Comparison of ENCODE assay signal across 28 cellular contexts in genomic region chr3:192655040-192655439, GRCh38.
"Had no signal": no experiment of that assay in that cellular context is flagged by ENCODE, and none has a peak within 500 bp of the region (broad histone marks: within the 10 kb centered on the region; RNA-seq: fewer than 3 reads in every experiment).

No MANE protein-coding gene starts in this region.

- H3K27ac ChIP-seq: ascending aorta, cardiac muscle cell, Peyer's patch, WERI-Rb-1 had no signal

- H3K4me3 ChIP-seq: ascending aorta, cardiac muscle cell, Peyer's patch had no signal

- ATAC-seq: activated CD8-positive, alpha-beta T cell treated with anti-CD3 and anti-CD28 coated beads for 36 hours; activated T-cell treated with anti-CD3 and anti-CD28 coated beads, Interleukin-2, amount 50 U/mL, for 72 hours; activated T-helper 17 cell treated with anti-CD3 and anti-CD28 coated beads, Interleukin-2, amount 50 U/mL, for 72 hours; PC-3 had no signal

- H3K36me3 ChIP-seq: ascending aorta, cardiac muscle cell, Peyer's patch, WERI-Rb-1 had no signal

- H3K4me1 ChIP-seq: ascending aorta, Peyer's patch had no signal

- DNase-seq: activated CD4-positive, alpha-beta T cell treated with anti-CD3 and anti-CD28 coated beads for 1 hour; activated CD4-positive, alpha-beta T cell treated with anti-CD3 and anti-CD28 coated beads, Interleukin-2, amount 10 ng/mL, durations not matched to agents 24 days and 14 days; activated CD4-positive, alpha-beta T cell treated with anti-CD3 and anti-CD28 coated beads, Interleukin-2, amount 50 U/mL, for 4 hours; activated CD4-positive, CD25-positive, alpha-beta regulatory T cell; activated CD8-positive, alpha-beta T cell treated with anti-CD3 and anti-CD28 coated beads for 36 hours; activated effector memory CD4-positive, alpha-beta T cell treated with anti-CD3 and anti-CD28 coated beads, Interleukin-2, amount 50 U/mL, for 16 hours; activated naive CD4-positive, alpha-beta T cell treated with Interleukin-2 at 50 U/mL for 16 hours; activated naive CD8-positive, alpha-beta T cell treated with anti-CD3 and anti-CD28 coated beads, Interleukin-2, amount 10 ng/mL, durations not matched to agents 7 days and 5 days; activated T-cell treated with anti-CD3 and anti-CD28 coated beads, Interleukin-2, amount 50 U/mL, for 1 hour; activated T-cell treated with anti-CD3 and anti-CD28 coated beads, Interleukin-2, amount 50 U/mL, for 72 hours; amygdala; Karpas-422; NCI-H1105; NCI-H1436; NCI-H1694; NCI-H1930; NCI-H2081 treated with DMSO at 0.1 percent for 48 hours; NCI-H345; NCI-H524 treated with DMSO at 0.1 percent for 48 hours; NK-92 treated with Interleukin-12 subunit alpha and Interleukin-12 subunit beta, amount 100 ng/mL, for 24 hours; PC-3; Peyer's patch; RPMI8226; T1000; WERI-Rb-1 had no signal

- H3K9me3 ChIP-seq: ascending aorta, Peyer's patch had no signal

- H3K27me3 ChIP-seq: ascending aorta, cardiac muscle cell, Peyer's patch had no signal
